In the genomic region with DNA sequence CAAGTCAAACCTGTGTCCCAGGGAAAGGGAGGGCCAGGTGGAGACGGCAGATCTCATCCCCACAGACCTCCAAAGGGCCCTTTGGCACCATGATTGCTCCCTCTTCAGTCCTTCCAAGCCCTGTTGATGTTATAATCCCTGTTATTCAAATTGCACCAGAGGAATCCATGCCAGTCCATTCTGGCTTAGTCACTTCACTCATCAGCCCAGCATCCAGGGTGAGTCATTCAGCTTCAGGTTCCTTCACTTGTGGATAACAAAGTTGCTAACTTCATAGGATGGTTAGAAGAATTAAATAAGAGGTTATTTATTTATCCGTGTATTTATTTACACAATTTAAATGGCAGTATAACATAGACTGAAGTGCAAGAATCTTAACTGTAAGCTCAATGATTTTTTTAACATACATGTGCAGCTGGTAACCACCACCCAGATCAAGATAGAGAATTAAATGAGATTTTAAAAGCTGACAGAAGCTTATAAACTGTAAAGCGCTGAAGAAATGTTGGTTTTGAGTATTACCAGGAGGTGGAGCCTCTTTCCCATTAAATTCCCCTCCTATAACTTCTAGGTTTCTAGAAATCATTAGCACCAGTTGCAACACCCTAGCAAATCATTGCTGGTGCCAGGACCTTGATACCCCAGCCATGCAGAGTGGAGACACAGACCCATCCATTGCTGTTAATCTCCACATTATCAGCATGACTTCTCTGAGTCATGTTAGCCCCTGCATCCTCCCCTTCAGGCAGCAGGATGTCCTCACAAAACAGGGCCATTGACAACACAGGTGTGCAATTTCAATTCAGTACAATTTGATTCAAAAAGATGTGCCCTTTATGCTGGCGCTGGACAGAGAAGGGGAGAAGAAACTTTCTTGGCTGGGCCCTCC, we compare ENCODE assay signal across 9 cellular contexts.
DNase-seq lines count a peak whose midpoint lies in the region; ATAC-seq and TF ChIP-seq lines count a peak whose summit lies in the region.
"Had no signal": no experiment of that assay in that cellular context is flagged by ENCODE, and none has a peak within 500 bp of the region (broad histone marks: within the 10 kb centered on the region; RNA-seq: fewer than 3 reads in every experiment).

No MANE protein-coding gene starts in this region.

- intact Hi-C loops in Panc1 (cut with micrococcal nuclease; ENCODE audit: unreplicated experiment), result no loop called here

- H3K9me3 ChIP-seq in Panc1 (ENCODE audit: control insufficient read depth, insufficient read depth, low read depth, low read length) (no peaks in the 10 kb centered on the region), HAP-1 (no peaks in the 10 kb centered on the region)
- H3K9me3 ChIP-seq: thyroid gland had no signal

- H3K27me3 ChIP-seq in Panc1 (ENCODE audit: control insufficient read depth, insufficient read depth, low read length) (no peaks in the 10 kb centered on the region), HAP-1 (ENCODE audit: low read depth) (no peaks in the 10 kb centered on the region)
- H3K27me3 ChIP-seq: thyroid gland had no signal

- H3K4me1 ChIP-seq in Panc1 (ENCODE audit: control insufficient read depth, insufficient read depth, low read length) (no peaks in the 10 kb centered on the region), HAP-1 (no peaks in the 10 kb centered on the region)

- no peak overlapping the region for H3K27ac ChIP-seq in Panc1 (ENCODE audit: low read length)
- H3K27ac ChIP-seq: thyroid gland had no signal

- H3K36me3 Mint-ChIP-seq in activated T-cell treated with anti-CD3 and anti-CD28 coated beads, Interleukin-2, amount 50 U/mL, for 24 hours (ENCODE audit: low read depth), result no peaks in the 10 kb centered on the region

- no peak overlapping the region for H3K4me3 ChIP-seq in AG04449 (ENCODE audit: low read depth, low read length)
- no peak overlapping the region for H3K4me3 ChIP-seq in Panc1 (ENCODE audit: low read depth in 2 of 2, low read length in 2 of 2)
- no peak overlapping the region for H3K4me3 ChIP-seq in foreskin fibroblast (ENCODE audit: low read depth in 1 of 2, low read length in 2 of 2)
- no peak overlapping the region for H3K4me3 ChIP-seq in HAP-1
- H3K4me3 ChIP-seq: thyroid gland had no signal

- BruUV-seq in Panc1 (replicated peaks; lab: Mats Ljungman, UMichigan), result no TSS peak

- CTCF ChIA-PET in AG04449 (lab: Yijun Ruan, JAX), result interaction anchor here (1.0 kb wide), 1 partner anchor 10 kb away, joined by 4 read pairs; no protein-coding TSS in a partner anchor
- CTCF ChIA-PET in Panc1 (lab: Charles Lee), result no interaction called here

- no peaks in the 10 kb centered on the region for H3K9me3 Mint-ChIP-seq in activated T-cell treated with anti-CD3 and anti-CD28 coated beads, Interleukin-2, amount 50 U/mL, for 24 hours

- H3K36me3 ChIP-seq in Panc1 (ENCODE audit: control insufficient read depth, insufficient read depth, low read length) (no peaks in the 10 kb centered on the region), HAP-1 (replicated peaks) (no peaks in the 10 kb centered on the region)
- H3K36me3 ChIP-seq: thyroid gland had no signal

- TF ChIP-seq CTCF in AG04449 (IDR thresholded peaks at IDR 0.05; ENCODE audit: insufficient read depth, low read length, missing control alignments) (no peak), Panc1 (IDR thresholded peaks at IDR 0.05) (peak; percentile 29), foreskin fibroblast (IDR thresholded peaks at IDR 0.05; ENCODE audit: low read depth, low read length) (peak; percentile 25)

- H3K27ac Mint-ChIP-seq in activated T-cell treated with anti-CD3 and anti-CD28 coated beads, Interleukin-2, amount 50 U/mL, for 24 hours, result no peak overlapping the region

- in situ Hi-C loops in Panc1 (cut with HindIII; ENCODE audit: low pct_unique_long_range_greater_than_20kb, low sequenced_read_pairs) (no loop called here), HAP-1 (cut with MboI; ENCODE audit: low sequenced_read_pairs) (no loop called here)

- H3K27me3 Mint-ChIP-seq in activated T-cell treated with anti-CD3 and anti-CD28 coated beads, Interleukin-2, amount 50 U/mL, for 24 hours, result peaks cover 9% of the 10 kb centered on the region

- POLR2A ChIA-PET in AG04449 (lab: Yijun Ruan, JAX), result no interaction called here
- POLR2A ChIA-PET in Panc1 (lab: Charles Lee), result no interaction called here

- peaks cover 3% of the 10 kb centered on the region for H3K4me1 Mint-ChIP-seq in activated T-cell treated with anti-CD3 and anti-CD28 coated beads, Interleukin-2, amount 50 U/mL, for 24 hours (ENCODE audit: low read depth)

- DNase-seq in AG04449 (ENCODE audit: low read depth, low spot score) (peak; percentile 24), H4 (ENCODE audit: low spot score) (peak; percentile 69), Panc1 (ENCODE audit: low read depth, low spot score) (no peak), foreskin fibroblast (peak; percentile 75 to 88), HAP-1 (ENCODE audit: low spot score in 2 of 2) (no peak), NCI-H345 treated with DMSO at 0.1 percent for 48 hours (lab: John Stamatoyannopoulos, UW; ENCODE audit: unreplicated experiment) (no peak)
- no peak for DNase-seq in effector CD4-positive, alpha-beta T cell
- no peak for DNase-seq in activated T-cell treated with anti-CD3 and anti-CD28 coated beads, Interleukin-2, amount 50 U/mL, for 24 hours
- DNase-seq: thyroid gland had no signal

- no peak for ATAC-seq in Panc1

- H3K4me3 Mint-ChIP-seq in activated T-cell treated with anti-CD3 and anti-CD28 coated beads, Interleukin-2, amount 50 U/mL, for 24 hours, result no peak overlapping the region

Comparison
In these comparisons a context has a peak if more than half of its experiments do, and no peak if none do; other contexts are left out.
1. DNase-seq: peak in AG04449 (single experiment), H4 (single experiment) and foreskin fibroblast (2 of 2); none in Panc1 (single experiment), HAP-1 (0 of 2), NCI-H345 treated with DMSO at 0.1 percent for 48 hours (single experiment), effector CD4-positive, alpha-beta T cell (single experiment) and activated T-cell treated with anti-CD3 and anti-CD28 coated beads, Interleukin-2, amount 50 U/mL, for 24 hours (single experiment).